Comparison of ENCODE assay signal across 18 cellular contexts in genomic region chr6:47376930-47377329, GRCh38.
DNase-seq lines count a peak whose midpoint lies in the region; ATAC-seq and TF ChIP-seq lines count a peak whose summit lies in the region.
"Had no signal": no experiment of that assay in that cellular context is flagged by ENCODE, and none has a peak within 500 bp of the region (broad histone marks: within the 10 kb centered on the region; RNA-seq: fewer than 3 reads in every experiment).

No MANE protein-coding gene starts in this region.

- no peaks in the 10 kb centered on the region for H4K20me1 ChIP-seq in H9 (ENCODE audit: control insufficient read depth, insufficient read depth, insufficient read length)

- H3K23me2 ChIP-seq in H9 (ENCODE audit: insufficient read length, low read depth, low read length, poor library complexity, severe bottlenecking), result no peaks in the 10 kb centered on the region

- no peak for TF ChIP-seq CTCF in H9 (conservative IDR thresholded peaks at IDR 0.05)

- no peak overlapping the region for H2BK20ac ChIP-seq in H9 (ENCODE audit: low read depth, low read length, poor library complexity, severe bottlenecking)

- H3K4me3 Mint-ChIP-seq in activated CD4-positive, alpha-beta T cell treated with anti-CD3 and anti-CD28 coated beads, Interleukin-2, amount 10 ng/mL, durations not matched to agents 24 days and 14 days, result peak overlapping the region; percentile 56
- H3K4me3 Mint-ChIP-seq in H9, result no peak overlapping the region
- H3K4me3 Mint-ChIP-seq in stimulated activated effector memory CD8-positive, alpha-beta T cell treated with anti-CD3 and anti-CD28 coated beads, Interleukin-12 subunit alpha, Interleukin-12 subunit beta, amount 100 ng/mL, for 72 hours, result no peak overlapping the region
- H3K4me3 Mint-ChIP-seq: activated B cell treated with CpG ODN at 0.5 μM for 24 hours, nephron had no signal

- H4K5ac ChIP-seq in H9 (ENCODE audit: insufficient read length, low read depth, low read length), result no peak overlapping the region

- no peaks in the 10 kb centered on the region for H3K9me3 Mint-ChIP-seq in activated CD4-positive, alpha-beta T cell treated with anti-CD3 and anti-CD28 coated beads, Interleukin-2, amount 10 ng/mL, durations not matched to agents 24 days and 14 days
- no peaks in the 10 kb centered on the region for H3K9me3 Mint-ChIP-seq in H9
- H3K9me3 Mint-ChIP-seq in stimulated activated effector memory CD8-positive, alpha-beta T cell treated with anti-CD3 and anti-CD28 coated beads, Interleukin-12 subunit alpha, Interleukin-12 subunit beta, amount 100 ng/mL, for 72 hours, result no peaks in the 10 kb centered on the region
- H3K9me3 Mint-ChIP-seq: activated B cell treated with CpG ODN at 0.5 μM for 24 hours; CD8-positive, alpha-beta memory T cell; nephron had no signal

- no peak overlapping the region for H4K91ac ChIP-seq in H9 (ENCODE audit: insufficient read length, low read depth, low read length)

- no peak overlapping the region for H3K4me2 ChIP-seq in H9 (ENCODE audit: insufficient read depth, insufficient read length, low read length)

- intact Hi-C loops in activated CD4-positive, alpha-beta T cell treated with anti-CD3 and anti-CD28 coated beads, Interleukin-2, amount 10 ng/mL, durations not matched to agents 24 days and 14 days (cut with micrococcal nuclease), result no loop called here

- no peak overlapping the region for H3K27ac ChIP-seq in H9 (ENCODE audit: insufficient read length, low read depth, low read length)
- H3K27ac ChIP-seq: adrenal gland, gastroesophageal sphincter, Peyer's patch, thoracic aorta had no signal

- no CpG with 5 or more reads among the region's 15 CpGs for WGBS in H9 (ENCODE audit: extremely low coverage, insufficient read length, low lambda C conversion rate)

- peaks cover 1% of the 10 kb centered on the region; the same call in 1 of the 2 replicates for H3K4me1 ChIP-seq in H9 (ENCODE audit: insufficient read depth, low read length)
- H3K4me1 ChIP-seq: adrenal gland, gastroesophageal sphincter, Peyer's patch had no signal

- H2BK120ac ChIP-seq in H9 (ENCODE audit: low read depth, low read length, poor library complexity, severe bottlenecking), result no peak overlapping the region

- no peak overlapping the region for H3K23ac ChIP-seq in H9 (ENCODE audit: insufficient read length, low read depth, low read length)

- H2AFZ ChIP-seq in H9 (ENCODE audit: low read length), result no peak overlapping the region

- H3K18ac ChIP-seq in H9 (ENCODE audit: insufficient read length, low read depth, low read length), result no peak overlapping the region

- H3T11ph ChIP-seq in H9 (ENCODE audit: low read length), result no peak overlapping the region

- no peak overlapping the region for H3K27ac Mint-ChIP-seq in activated CD4-positive, alpha-beta T cell treated with anti-CD3 and anti-CD28 coated beads, Interleukin-2, amount 10 ng/mL, durations not matched to agents 24 days and 14 days
- H3K27ac Mint-ChIP-seq in H9, result peak overlapping the region in 2 of 3 experiments; percentile 17 to 76; a peak in 1 of 7 replicates
- H3K27ac Mint-ChIP-seq in stimulated activated effector memory CD8-positive, alpha-beta T cell treated with anti-CD3 and anti-CD28 coated beads, Interleukin-12 subunit alpha, Interleukin-12 subunit beta, amount 100 ng/mL, for 72 hours, result no peak overlapping the region
- H3K27ac Mint-ChIP-seq: activated B cell treated with CpG ODN at 0.5 μM for 24 hours; CD8-positive, alpha-beta memory T cell; nephron had no signal

- no peaks in the 10 kb centered on the region for H3K79me2 ChIP-seq in H9 (ENCODE audit: insufficient read depth, low read length)

- no peak overlapping the region for H2BK5ac ChIP-seq in H9 (ENCODE audit: insufficient read length, low read length)

- no peak overlapping the region for H3K4ac ChIP-seq in H9 (ENCODE audit: low read depth, low read length)

- DNase-seq in activated CD4-positive, alpha-beta T cell treated with anti-CD3 and anti-CD28 coated beads, Interleukin-2, amount 10 ng/mL, durations not matched to agents 24 days and 14 days, result peak; percentile 75
- DNase-seq in activated CD4-positive, alpha-beta T cell treated with anti-CD3 and anti-CD28 coated beads for 1 hour, result no peak
- DNase-seq in H9, result no peak
- peak; percentile 43 for DNase-seq in NCI-H82 treated with DMSO at 0.1 percent for 48 hours (lab: John Stamatoyannopoulos, UW; ENCODE audit: unreplicated experiment)
- no peak for DNase-seq in stimulated activated effector memory CD8-positive, alpha-beta T cell treated with anti-CD3 and anti-CD28 coated beads, Interleukin-12 subunit alpha, Interleukin-12 subunit beta, amount 100 ng/mL, for 72 hours (ENCODE audit: low spot score in 2 of 2)
- DNase-seq in SKM-1 treated with dmso at 0.1 percent for 144 hours (lab: John Stamatoyannopoulos, UW; ENCODE audit: unreplicated experiment), result no peak
- no peak for DNase-seq in NCI-H446 treated with DMSO at 0.1 percent for 48 hours (lab: John Stamatoyannopoulos, UW)
- DNase-seq: activated B cell treated with CpG ODN at 0.5 μM for 24 hours; adrenal gland; CD8-positive, alpha-beta memory T cell; H7; NCI-H1436; NCI-H526 treated with DMSO at 0.1 percent for 48 hours; Peyer's patch had no signal

- H3K79me1 ChIP-seq in H9 (ENCODE audit: insufficient read depth, low read depth, low read length, poor library complexity, severe bottlenecking), result no peaks in the 10 kb centered on the region

- H2AK5ac ChIP-seq in H9 (ENCODE audit: insufficient read length, low read length), result no peak overlapping the region

- peak; percentile 47 for ATAC-seq in stimulated activated effector memory CD8-positive, alpha-beta T cell treated with anti-CD3 and anti-CD28 coated beads, Interleukin-12 subunit alpha, Interleukin-12 subunit beta, amount 100 ng/mL, for 72 hours
- ATAC-seq in GM21737 (IDR thresholded peaks at IDR 0.05; ENCODE audit: unreplicated experiment), result no peak
- ATAC-seq: gastroesophageal sphincter had no signal

- no peak overlapping the region for H2BK12ac ChIP-seq in H9 (ENCODE audit: insufficient read length, low read depth, low read length)

- no peak overlapping the region for H3K56ac ChIP-seq in H9 (ENCODE audit: insufficient read length, low read depth, low read length)

- no peaks in the 10 kb centered on the region for H3K27me3 ChIP-seq in H9 (ENCODE audit: insufficient read depth, low read length)
- H3K27me3 ChIP-seq: adrenal gland, gastroesophageal sphincter, Peyer's patch had no signal

- H2BK15ac ChIP-seq in H9 (ENCODE audit: low read depth, low read length), result no peak overlapping the region

- no peaks in the 10 kb centered on the region for H3K36me3 Mint-ChIP-seq in activated CD4-positive, alpha-beta T cell treated with anti-CD3 and anti-CD28 coated beads, Interleukin-2, amount 10 ng/mL, durations not matched to agents 24 days and 14 days (ENCODE audit: low read depth)
- no peaks in the 10 kb centered on the region; a peak in 1 of 7 replicates for H3K36me3 Mint-ChIP-seq in H9 (ENCODE audit: insufficient read depth in 1 of 3, low read depth in 3 of 3)
- H3K36me3 Mint-ChIP-seq in stimulated activated effector memory CD8-positive, alpha-beta T cell treated with anti-CD3 and anti-CD28 coated beads, Interleukin-12 subunit alpha, Interleukin-12 subunit beta, amount 100 ng/mL, for 72 hours, result no peaks in the 10 kb centered on the region
- H3K36me3 Mint-ChIP-seq: CD8-positive, alpha-beta memory T cell had no signal

- no peaks in the 10 kb centered on the region for H3K9me3 ChIP-seq in H9 (ENCODE audit: control insufficient read depth, low read depth, low read length)
- H3K9me3 ChIP-seq: adrenal gland, gastroesophageal sphincter, Peyer's patch, thoracic aorta had no signal

- H3K9ac ChIP-seq in H9 (ENCODE audit: extremely low read depth, insufficient read length, low read length), result no peak overlapping the region

- H4K8ac ChIP-seq in H9 (replicated peaks; ENCODE audit: insufficient read length, low read depth, low read length), result no peak overlapping the region

- peaks cover 3% of the 10 kb centered on the region for H3K27me3 Mint-ChIP-seq in activated CD4-positive, alpha-beta T cell treated with anti-CD3 and anti-CD28 coated beads, Interleukin-2, amount 10 ng/mL, durations not matched to agents 24 days and 14 days
- no peaks in the 10 kb centered on the region for H3K27me3 Mint-ChIP-seq in H9 (ENCODE audit: low read depth)

- H3K4me1 Mint-ChIP-seq in activated CD4-positive, alpha-beta T cell treated with anti-CD3 and anti-CD28 coated beads, Interleukin-2, amount 10 ng/mL, durations not matched to agents 24 days and 14 days, result peaks cover 10% of the 10 kb centered on the region
- peaks cover 11 to 13% of the 10 kb centered on the region in 2 experiments for H3K4me1 Mint-ChIP-seq in H9
- H3K4me1 Mint-ChIP-seq in stimulated activated effector memory CD8-positive, alpha-beta T cell treated with anti-CD3 and anti-CD28 coated beads, Interleukin-12 subunit alpha, Interleukin-12 subunit beta, amount 100 ng/mL, for 72 hours, result no peaks in the 10 kb centered on the region
- H3K4me1 Mint-ChIP-seq: CD8-positive, alpha-beta memory T cell; nephron had no signal

- H3K14ac ChIP-seq in H9 (ENCODE audit: insufficient read depth, low read length), result no peak overlapping the region

Comparison
In these comparisons a context has a peak if more than half of its experiments do, and no peak if none do; other contexts are left out.
1. DNase-seq: peak in activated CD4-positive, alpha-beta T cell treated with anti-CD3 and anti-CD28 coated beads, Interleukin-2, amount 10 ng/mL, durations not matched to agents 24 days and 14 days (single experiment) and NCI-H82 treated with DMSO at 0.1 percent for 48 hours (single experiment); none in activated CD4-positive, alpha-beta T cell treated with anti-CD3 and anti-CD28 coated beads for 1 hour (single experiment), H9 (single experiment), stimulated activated effector memory CD8-positive, alpha-beta T cell treated with anti-CD3 and anti-CD28 coated beads, Interleukin-12 subunit alpha, Interleukin-12 subunit beta, amount 100 ng/mL, for 72 hours (0 of 2), SKM-1 treated with dmso at 0.1 percent for 144 hours (single experiment) and NCI-H446 treated with DMSO at 0.1 percent for 48 hours (single experiment).
2. H3K27ac Mint-ChIP-seq: peak in H9 (2 of 3); none in activated CD4-positive, alpha-beta T cell treated with anti-CD3 and anti-CD28 coated beads, Interleukin-2, amount 10 ng/mL, durations not matched to agents 24 days and 14 days (single experiment) and stimulated activated effector memory CD8-positive, alpha-beta T cell treated with anti-CD3 and anti-CD28 coated beads, Interleukin-12 subunit alpha, Interleukin-12 subunit beta, amount 100 ng/mL, for 72 hours (single experiment).